ENCODE assay signal across 10 cellular contexts in genomic region chr17:78131172-78132085, GRCh38. TPM values are rescaled to one million over a fixed set of nuclear protein-coding genes. Genes with fewer than 3 reads are reported as not detected.
DNase-seq lines count a peak whose midpoint lies in the region; ATAC-seq, FAIRE-seq and TF ChIP-seq lines count a peak whose summit lies in the region.
"Had no signal": no experiment of that assay in that cellular context is flagged by ENCODE, and none has a peak within 500 bp of the region (broad histone marks: within the 10 kb centered on the region; RNA-seq: fewer than 3 reads in every experiment).

No MANE protein-coding gene starts in this region.

- H2BK5ac ChIP-seq in mesenchymal stem cell (ENCODE audit: low read depth, low read length, poor library complexity, severe bottlenecking), result no peak overlapping the region

- H3K27ac ChIP-seq in A549 (no peak overlapping the region), KMS-11 (peak overlapping the region; percentile 68), mesenchymal stem cell (ENCODE audit: low read length, poor library complexity, severe bottlenecking) (no peak overlapping the region), temporal lobe (ENCODE audit: low read depth, low read length) (peak overlapping the region; percentile 93), WERI-Rb-1 (no peak overlapping the region)

- peaks cover 50% of the 10 kb centered on the region for H3K4me1 Mint-ChIP-seq in activated naive CD4-positive, alpha-beta T cell treated with anti-CD3 and anti-CD28 coated beads for 36 hours (ENCODE audit: low read depth)

- H3K4me1 ChIP-seq in A549, result peaks cover 14% of the 10 kb centered on the region
- H3K4me1 ChIP-seq in KMS-11 (ENCODE audit: low read depth, poor library complexity, severe bottlenecking), result peaks cover 53% of the 10 kb centered on the region
- H3K4me1 ChIP-seq in mesenchymal stem cell (ENCODE audit: control insufficient read depth, insufficient read depth, low read depth, low read length), result peaks cover 48% of the 10 kb centered on the region

- no peak overlapping the region for H4K91ac ChIP-seq in mesenchymal stem cell (ENCODE audit: low read length)

- no peaks in the 10 kb centered on the region for H4K20me1 ChIP-seq in KMS-11 (ENCODE audit: insufficient read depth)

- H3K27ac Mint-ChIP-seq in activated naive CD4-positive, alpha-beta T cell treated with anti-CD3 and anti-CD28 coated beads for 36 hours, result peak overlapping the region; percentile 98
- H3K27ac Mint-ChIP-seq: nephron had no signal

- TF ChIP-seq EP300 in A549 (IDR thresholded peaks at IDR 0.05), result no peak

- H3K14ac ChIP-seq in mesenchymal stem cell (ENCODE audit: low read length in 2 of 2), result no peak overlapping the region

- H2AFZ ChIP-seq in KMS-11 (ENCODE audit: low read depth) (no peak overlapping the region), mesenchymal stem cell (ENCODE audit: low read depth, low read length) (no peak overlapping the region)

- WGBS in A549 (ENCODE audit: missing lambda C conversion rate), result 78% methylated on average over 69 of the region's 74 CpGs
- 39% methylated on average over 51 of the region's 74 CpGs for WGBS in mesenchymal stem cell

- TF ChIP-seq POLR2A in A549 (IDR thresholded peaks at IDR 0.05; ENCODE audit: low read length), result no peak

- POLR2A ChIA-PET in A549 (lab: Yijun Ruan, JAX), result interaction anchor here (0.9 kb wide), 1 partner anchor 9 kb away, joined by 4 read pairs; no protein-coding TSS in a partner anchor

- no peak for TF ChIP-seq RAD21 in A549 (conservative IDR thresholded peaks at IDR 0.05 in 1 of 2, IDR thresholded peaks at IDR 0.05 in 1 of 2)

- peak overlapping the region; percentile 19 for H4K8ac ChIP-seq in mesenchymal stem cell (ENCODE audit: low read length)

- peak overlapping the region; percentile 88 for H2BK15ac ChIP-seq in mesenchymal stem cell (ENCODE audit: low read depth, poor library complexity, severe bottlenecking)

- H3K18ac ChIP-seq in mesenchymal stem cell (ENCODE audit: low read depth in 1 of 2, low read length in 2 of 2), result peak overlapping the region; percentile 37 to 64

- CTCF ChIA-PET in A549 (lab: Yijun Ruan, JAX), result interaction anchor here (0.9 to 14.8 kb wide), 6 partner anchors 8 to 45 kb away, joined by 3 to 185 read pairs (median 9); no protein-coding TSS in a partner anchor
- CTCF ChIA-PET in activated naive CD4-positive, alpha-beta T cell treated with anti-CD3 and anti-CD28 coated beads for 36 hours (lab: Charles Lee), result interaction anchor here (0.7 to 0.8 kb wide), 2 partner anchors 22 to 111 kb away, joined by 3 read pairs; no protein-coding TSS in a partner anchor

- H3K9me3 Mint-ChIP-seq in activated naive CD4-positive, alpha-beta T cell treated with anti-CD3 and anti-CD28 coated beads for 36 hours, result no peaks in the 10 kb centered on the region
- H3K9me3 Mint-ChIP-seq: nephron had no signal

- no peak for FAIRE-seq in A549 (lab: Jason Lieb, UNC)

- H2BK12ac ChIP-seq in mesenchymal stem cell (ENCODE audit: low read length in 2 of 2), result peak overlapping the region; percentile 41 to 94

- ATAC-seq in A549, result no peak

- intact Hi-C loops in activated naive CD4-positive, alpha-beta T cell treated with anti-CD3 and anti-CD28 coated beads for 36 hours (cut with micrococcal nuclease), result loop anchor here (2.0 to 10.0 kb wide), 3 partner anchors 127 to 643 kb away; no protein-coding TSS in a partner anchor

- no peaks in the 10 kb centered on the region for H3K9me3 ChIP-seq in A549
- no peaks in the 10 kb centered on the region for H3K9me3 ChIP-seq in mesenchymal stem cell (ENCODE audit: control insufficient read depth, low read length)
- H3K9me3 ChIP-seq in WERI-Rb-1 (ENCODE audit: severe bottlenecking), result no peaks in the 10 kb centered on the region

- no peaks in the 10 kb centered on the region for H3K27me3 ChIP-seq in KMS-11 (ENCODE audit: insufficient read depth, low read depth)
- peaks cover 8 to 88% of the 10 kb centered on the region in 2 experiments for H3K27me3 ChIP-seq in mesenchymal stem cell (ENCODE audit: control insufficient read depth in 1 of 2, insufficient read depth in 1 of 2, low read length in 2 of 2)
- peaks cover 2% of the 10 kb centered on the region for H3K27me3 ChIP-seq in WERI-Rb-1 (ENCODE audit: insufficient read depth, low read depth, severe bottlenecking)

- peak overlapping the region; percentile 96 for H3K4me3 Mint-ChIP-seq in activated naive CD4-positive, alpha-beta T cell treated with anti-CD3 and anti-CD28 coated beads for 36 hours

- H3K4me2 ChIP-seq in A549 (no peak overlapping the region), KMS-11 (peak overlapping the region; percentile 93), mesenchymal stem cell (ENCODE audit: low read length, poor library complexity, severe bottlenecking) (peak overlapping the region; percentile 61)

- H3K36me3 Mint-ChIP-seq in activated naive CD4-positive, alpha-beta T cell treated with anti-CD3 and anti-CD28 coated beads for 36 hours (ENCODE audit: low read depth), result peaks cover 38% of the 10 kb centered on the region

- H3K36me3 ChIP-seq in KMS-11 (ENCODE audit: insufficient read depth) (no peaks in the 10 kb centered on the region; the same call in 1 of the 2 replicates), mesenchymal stem cell (ENCODE audit: control insufficient read depth in 1 of 2, insufficient read depth in 2 of 2, low read depth in 1 of 2, low read length in 2 of 2) (peaks cover 0 to under 1% of the 10 kb centered on the region in 2 experiments), WERI-Rb-1 (no peaks in the 10 kb centered on the region)

- peaks cover 8% of the 10 kb centered on the region for H3K79me1 ChIP-seq in mesenchymal stem cell (replicated peaks; ENCODE audit: low read length, poor library complexity, severe bottlenecking)

- H3K23ac ChIP-seq in mesenchymal stem cell (ENCODE audit: low read length in 2 of 2), result no peak overlapping the region

- peak overlapping the region; percentile 29 for H2BK120ac ChIP-seq in mesenchymal stem cell (ENCODE audit: low read depth, low read length)

- no peak overlapping the region for H3K4me3 ChIP-seq in A549
- peak overlapping the region; percentile 66 for H3K4me3 ChIP-seq in KMS-11 (IDR thresholded peaks at IDR 0.05; ENCODE audit: insufficient read depth, low read depth, low read length)
- H3K4me3 ChIP-seq in mesenchymal stem cell (ENCODE audit: insufficient read depth in 1 of 2, low read depth in 1 of 2, low read length in 2 of 2), result no peak overlapping the region
- no peak overlapping the region for H3K4me3 ChIP-seq in WERI-Rb-1 (ENCODE audit: low read depth, low read length)

- no peak overlapping the region for H2AK5ac ChIP-seq in mesenchymal stem cell (ENCODE audit: low read length, severe bottlenecking)

- DNase-seq in A549 (ENCODE audit: low read depth in 1 of 2, low spot score in 1 of 2) (no peak), mesenchymal stem cell (no peak), DMS153 (lab: John Stamatoyannopoulos, UW) (no peak), hippocampal formation (lab: John Stamatoyannopoulos, UW) (no peak), WERI-Rb-1 (no peak)
- peak; percentile 56 for DNase-seq in activated naive CD4-positive, alpha-beta T cell treated with anti-CD3 and anti-CD28 coated beads for 36 hours

- H3K79me2 ChIP-seq in KMS-11 (ENCODE audit: insufficient read depth, low read depth), result peaks cover 45% of the 10 kb centered on the region

- peak overlapping the region in 1 of 2 experiments; percentile 46 for H3K4ac ChIP-seq in mesenchymal stem cell (ENCODE audit: low read depth in 1 of 2, low read length in 2 of 2)

- H3K9ac ChIP-seq in KMS-11 (peak overlapping the region; percentile 73), mesenchymal stem cell (ENCODE audit: low read length) (no peak overlapping the region)

- no peaks in the 10 kb centered on the region for H3K27me3 Mint-ChIP-seq in activated naive CD4-positive, alpha-beta T cell treated with anti-CD3 and anti-CD28 coated beads for 36 hours (ENCODE audit: low read depth)

- TF ChIP-seq CTCF in A549 (IDR thresholded peaks at IDR 0.05) (no peak), KMS-11 (conservative IDR thresholded peaks at IDR 0.05; ENCODE audit: low read depth, low read length) (no peak), WERI-Rb-1 (IDR thresholded peaks at IDR 0.05; ENCODE audit: low read depth, low read length) (no peak)

RNA-seq across cellular contexts. Expression of gene TMC8, which starts 0.9 kb away (rescaled TPM):
- 0.14 and 0.19 TPM in 2 replicates for polyA plus RNA-seq in A549 (2011; rRNA removed)
- polyA plus RNA-seq in A549 (2012; cell fraction: cytosol; rRNA removed), result 0.17 and 0.30 TPM in 2 replicates
- 0.81 and 2.0 TPM in 2 replicates for polyA plus RNA-seq in A549 (2012; cell fraction: nucleus; rRNA removed)
- 0.16 to 0.32 TPM (median 0.26 TPM) in 3 replicates for polyA plus RNA-seq in A549 (2017; fragmentation: RNase III; extraction: RNeasy Plus Mini Kit Qiagen cat#74134 plus additional on column Dnase treatment)
- 0.08 and 0.19 TPM in 2 replicates for polyA minus RNA-seq in A549 (2011; rRNA and poly(A)+ RNA removed)
- total RNA-seq in activated naive CD4-positive, alpha-beta T cell treated with anti-CD3 and anti-CD28 coated beads for 36 hours, result 100 to 1,000 TPM; 105 to 110 TPM
- 0.86 TPM for polyA plus RNA-seq in mesenchymal stem cell (2013, experiment 1 of 2)
- polyA plus RNA-seq in mesenchymal stem cell (2013, experiment 2 of 2), result 0.36 TPM
- total RNA-seq in temporal lobe, result 0.49 TPM
- total RNA-seq: Daoy had no signal

RNA-seq across cellular contexts. Expression of gene TMC6, which starts 2.9 kb away (rescaled TPM):
- polyA plus RNA-seq in A549 (2011; rRNA removed), result 4.7 and 5.1 TPM in 2 replicates
- polyA plus RNA-seq in A549 (2012; cell fraction: cytosol; rRNA removed), result 7.8 and 10.9 TPM in 2 replicates
- polyA plus RNA-seq in A549 (2012; cell fraction: nucleus; rRNA removed), result 33.4 and 51.3 TPM in 2 replicates
- 9.1 to 10.2 TPM (median 9.4 TPM) in 3 replicates for polyA plus RNA-seq in A549 (2017; fragmentation: RNase III; extraction: RNeasy Plus Mini Kit Qiagen cat#74134 plus additional on column Dnase treatment)
- polyA minus RNA-seq in A549 (2011; rRNA and poly(A)+ RNA removed), result 4.2 and 7.1 TPM in 2 replicates
- 10 to 100 TPM; 79.0 to 85.6 TPM for total RNA-seq in activated naive CD4-positive, alpha-beta T cell treated with anti-CD3 and anti-CD28 coated beads for 36 hours
- 47.9 TPM for polyA plus RNA-seq in mesenchymal stem cell (2013, experiment 1 of 2)
- 44.7 TPM for polyA plus RNA-seq in mesenchymal stem cell (2013, experiment 2 of 2)
- total RNA-seq in temporal lobe, result 2.0 TPM

RNA-seq across cellular contexts. Expression of gene C17orf99, which starts 14.8 kb away (rescaled TPM):
- polyA plus RNA-seq in A549 (2011; rRNA removed), result not detected in 2 replicates
- not detected in 2 replicates for polyA plus RNA-seq in A549 (2012; cell fraction: cytosol; rRNA removed)
- not detected in 2 replicates for polyA plus RNA-seq in A549 (2012; cell fraction: nucleus; rRNA removed)
- not detected in 3 replicates for polyA plus RNA-seq in A549 (2017; fragmentation: RNase III; extraction: RNeasy Plus Mini Kit Qiagen cat#74134 plus additional on column Dnase treatment)
- polyA minus RNA-seq in A549 (2011; rRNA and poly(A)+ RNA removed), result not detected in 2 replicates
- not detected for total RNA-seq in activated naive CD4-positive, alpha-beta T cell treated with anti-CD3 and anti-CD28 coated beads for 36 hours
- polyA plus RNA-seq in mesenchymal stem cell (2013, experiment 1 of 2), result not detected
- not detected for polyA plus RNA-seq in mesenchymal stem cell (2013, experiment 2 of 2)
- total RNA-seq in temporal lobe, result not detected
- total RNA-seq: Daoy had no signal

RNA-seq across cellular contexts. Expression of gene SYNGR2, which starts 37.0 kb away (rescaled TPM):
- polyA plus RNA-seq in A549 (2011; rRNA removed), result 113 and 133 TPM in 2 replicates
- polyA plus RNA-seq in A549 (2012; cell fraction: cytosol; rRNA removed), result 274 and 334 TPM in 2 replicates
- 224 and 303 TPM in 2 replicates for polyA plus RNA-seq in A549 (2012; cell fraction: nucleus; rRNA removed)
- 102 to 108 TPM (median 106 TPM) in 3 replicates for polyA plus RNA-seq in A549 (2017; fragmentation: RNase III; extraction: RNeasy Plus Mini Kit Qiagen cat#74134 plus additional on column Dnase treatment)
- 176 and 189 TPM in 2 replicates for polyA minus RNA-seq in A549 (2011; rRNA and poly(A)+ RNA removed)
- 100 to 1,000 TPM in 1 of 2 experiments, 10 to 100 TPM in 1; 96.3 to 103 TPM for total RNA-seq in activated naive CD4-positive, alpha-beta T cell treated with anti-CD3 and anti-CD28 coated beads for 36 hours
- 42.5 TPM for polyA plus RNA-seq in mesenchymal stem cell (2013, experiment 1 of 2)
- 43.7 TPM for polyA plus RNA-seq in mesenchymal stem cell (2013, experiment 2 of 2)
- total RNA-seq in temporal lobe, result 3.0 TPM

RNA-seq across cellular contexts. Expression of gene TK1, which starts 55.4 kb away (rescaled TPM):
- polyA plus RNA-seq in A549 (2011; rRNA removed) (86.1 and 90.9 TPM in 2 replicates), A549 (2017; fragmentation: RNase III; extraction: RNeasy Plus Mini Kit Qiagen cat#74134 plus additional on column Dnase treatment) (342 to 380 TPM (median 355 TPM) in 3 replicates)
- 504 and 555 TPM in 2 replicates for polyA plus RNA-seq in A549 (2012; cell fraction: cytosol; rRNA removed)
- polyA plus RNA-seq in A549 (2012; cell fraction: nucleus; rRNA removed), result 355 and 514 TPM in 2 replicates
- polyA minus RNA-seq in A549 (2011; rRNA and poly(A)+ RNA removed), result 103 and 148 TPM in 2 replicates
- total RNA-seq in activated naive CD4-positive, alpha-beta T cell treated with anti-CD3 and anti-CD28 coated beads for 36 hours, result 100 to 1,000 TPM; 165 to 173 TPM
- polyA plus RNA-seq in mesenchymal stem cell (2013, experiment 1 of 2), result 20.4 TPM
- polyA plus RNA-seq in mesenchymal stem cell (2013, experiment 2 of 2), result 21.2 TPM
- 1.7 TPM for total RNA-seq in temporal lobe

Comparison
In these comparisons a context has a peak if more than half of its experiments do, and no peak if none do; other contexts are left out.
1. H3K27ac ChIP-seq: peak in KMS-11 (single experiment) and temporal lobe (single experiment); none in A549 (0 of 2), mesenchymal stem cell (single experiment) and WERI-Rb-1 (single experiment).
2. RNA of gene TMC8, which starts 0.9 kb away (total RNA-seq): 105 to 110 TPM in activated naive CD4-positive, alpha-beta T cell treated with anti-CD3 and anti-CD28 coated beads for 36 hours; 0.49 TPM in temporal lobe (single experiment); every median in the first group is over 10 times any median in the second.
3. RNA of gene TMC6, which starts 2.9 kb away (total RNA-seq): 79.0 to 85.6 TPM in activated naive CD4-positive, alpha-beta T cell treated with anti-CD3 and anti-CD28 coated beads for 36 hours; 2.0 TPM in temporal lobe (single experiment); every median in the first group is over 10 times any median in the second.